Comparison of ENCODE assay signal across 1 cellular context in genomic region chr2:182360663-182361260, GRCh38.
TF ChIP-seq lines count a peak whose summit lies in the region.

No MANE protein-coding gene starts in this region.

TF ChIP-seq in IMR-90, 13 proteins besides CTCF, POLR2A, EP300 and RAD21 (continued from another document):
- TF ChIP-seq ELK1 (IDR thresholded peaks at IDR 0.05; ENCODE audit: borderline replicate concordance, low read depth, low read length) = no peak
TF ChIP-seq in IMR-90: peak in this region for 0.
